In genomic region chr10:129344956-129345355, GRCh38 we compare ENCODE assay signal across 6 cellular contexts.
"Had no signal": no experiment of that assay in that cellular context is flagged by ENCODE, and none has a peak within 500 bp of the region (broad histone marks: within the 10 kb centered on the region; RNA-seq: fewer than 3 reads in every experiment).

No MANE protein-coding gene starts in this region.

- ATAC-seq: K562 had no signal

- H3K4me3 ChIP-seq: GM23338, K562 had no signal

- DNase-seq: H9, HCEC 1CT, HFFc6, IMR-90 had no signal

- H3K4me3 Mint-ChIP-seq: GM23338, H9, HFFc6 had no signal

- H3K4me2 ChIP-seq: GM23338 had no signal

- H3K27ac Mint-ChIP-seq: GM23338, H9, HFFc6 had no signal
